ENCODE assay signal across 1 cellular context in the genomic region with DNA sequence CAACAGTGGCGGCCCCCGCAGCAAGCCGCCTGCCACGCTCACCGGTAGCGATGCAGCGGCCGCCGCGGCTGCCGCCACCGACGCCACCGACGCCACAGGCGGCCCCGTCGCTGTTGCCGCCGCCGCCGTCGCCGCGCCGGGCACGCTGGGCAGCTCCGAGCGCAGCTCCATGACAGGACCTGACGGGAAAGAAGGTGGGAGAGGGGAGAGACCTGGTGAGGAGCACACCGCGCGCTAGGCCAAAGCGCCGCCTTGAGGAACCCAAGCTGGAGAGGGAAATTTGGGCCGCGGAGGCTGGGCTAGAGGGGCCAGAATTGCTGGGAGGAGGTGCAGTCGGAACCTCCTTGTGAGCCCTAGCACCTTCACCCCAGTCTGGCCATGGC.
TF ChIP-seq lines count a peak whose summit lies in the region.

No MANE protein-coding gene starts in this region.

TF ChIP-seq in HepG2, 621 proteins besides CTCF, POLR2A, EP300 and RAD21:
- TF ChIP-seq, protein P1, sequence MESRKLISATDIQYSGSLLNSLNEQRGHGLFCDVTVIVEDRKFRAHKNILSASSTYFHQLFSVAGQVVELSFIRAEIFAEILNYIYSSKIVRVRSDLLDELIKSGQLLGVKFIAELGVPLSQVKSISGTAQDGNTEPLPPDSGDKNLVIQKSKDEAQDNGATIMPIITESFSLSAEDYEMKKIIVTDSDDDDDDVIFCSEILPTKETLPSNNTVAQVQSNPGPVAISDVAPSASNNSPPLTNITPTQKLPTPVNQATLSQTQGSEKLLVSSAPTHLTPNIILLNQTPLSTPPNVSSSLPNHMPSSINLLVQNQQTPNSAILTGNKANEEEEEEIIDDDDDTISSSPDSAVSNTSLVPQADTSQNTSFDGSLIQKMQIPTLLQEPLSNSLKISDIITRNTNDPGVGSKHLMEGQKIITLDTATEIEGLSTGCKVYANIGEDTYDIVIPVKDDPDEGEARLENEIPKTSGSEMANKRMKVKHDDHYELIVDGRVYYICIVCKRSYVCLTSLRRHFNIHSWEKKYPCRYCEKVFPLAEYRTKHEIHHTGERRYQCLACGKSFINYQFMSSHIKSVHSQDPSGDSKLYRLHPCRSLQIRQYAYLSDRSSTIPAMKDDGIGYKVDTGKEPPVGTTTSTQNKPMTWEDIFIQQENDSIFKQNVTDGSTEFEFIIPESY (CRISPR knock-in tag; IDR thresholded peaks at IDR 0.05): no peak
- TF ChIP-seq, protein P2, sequence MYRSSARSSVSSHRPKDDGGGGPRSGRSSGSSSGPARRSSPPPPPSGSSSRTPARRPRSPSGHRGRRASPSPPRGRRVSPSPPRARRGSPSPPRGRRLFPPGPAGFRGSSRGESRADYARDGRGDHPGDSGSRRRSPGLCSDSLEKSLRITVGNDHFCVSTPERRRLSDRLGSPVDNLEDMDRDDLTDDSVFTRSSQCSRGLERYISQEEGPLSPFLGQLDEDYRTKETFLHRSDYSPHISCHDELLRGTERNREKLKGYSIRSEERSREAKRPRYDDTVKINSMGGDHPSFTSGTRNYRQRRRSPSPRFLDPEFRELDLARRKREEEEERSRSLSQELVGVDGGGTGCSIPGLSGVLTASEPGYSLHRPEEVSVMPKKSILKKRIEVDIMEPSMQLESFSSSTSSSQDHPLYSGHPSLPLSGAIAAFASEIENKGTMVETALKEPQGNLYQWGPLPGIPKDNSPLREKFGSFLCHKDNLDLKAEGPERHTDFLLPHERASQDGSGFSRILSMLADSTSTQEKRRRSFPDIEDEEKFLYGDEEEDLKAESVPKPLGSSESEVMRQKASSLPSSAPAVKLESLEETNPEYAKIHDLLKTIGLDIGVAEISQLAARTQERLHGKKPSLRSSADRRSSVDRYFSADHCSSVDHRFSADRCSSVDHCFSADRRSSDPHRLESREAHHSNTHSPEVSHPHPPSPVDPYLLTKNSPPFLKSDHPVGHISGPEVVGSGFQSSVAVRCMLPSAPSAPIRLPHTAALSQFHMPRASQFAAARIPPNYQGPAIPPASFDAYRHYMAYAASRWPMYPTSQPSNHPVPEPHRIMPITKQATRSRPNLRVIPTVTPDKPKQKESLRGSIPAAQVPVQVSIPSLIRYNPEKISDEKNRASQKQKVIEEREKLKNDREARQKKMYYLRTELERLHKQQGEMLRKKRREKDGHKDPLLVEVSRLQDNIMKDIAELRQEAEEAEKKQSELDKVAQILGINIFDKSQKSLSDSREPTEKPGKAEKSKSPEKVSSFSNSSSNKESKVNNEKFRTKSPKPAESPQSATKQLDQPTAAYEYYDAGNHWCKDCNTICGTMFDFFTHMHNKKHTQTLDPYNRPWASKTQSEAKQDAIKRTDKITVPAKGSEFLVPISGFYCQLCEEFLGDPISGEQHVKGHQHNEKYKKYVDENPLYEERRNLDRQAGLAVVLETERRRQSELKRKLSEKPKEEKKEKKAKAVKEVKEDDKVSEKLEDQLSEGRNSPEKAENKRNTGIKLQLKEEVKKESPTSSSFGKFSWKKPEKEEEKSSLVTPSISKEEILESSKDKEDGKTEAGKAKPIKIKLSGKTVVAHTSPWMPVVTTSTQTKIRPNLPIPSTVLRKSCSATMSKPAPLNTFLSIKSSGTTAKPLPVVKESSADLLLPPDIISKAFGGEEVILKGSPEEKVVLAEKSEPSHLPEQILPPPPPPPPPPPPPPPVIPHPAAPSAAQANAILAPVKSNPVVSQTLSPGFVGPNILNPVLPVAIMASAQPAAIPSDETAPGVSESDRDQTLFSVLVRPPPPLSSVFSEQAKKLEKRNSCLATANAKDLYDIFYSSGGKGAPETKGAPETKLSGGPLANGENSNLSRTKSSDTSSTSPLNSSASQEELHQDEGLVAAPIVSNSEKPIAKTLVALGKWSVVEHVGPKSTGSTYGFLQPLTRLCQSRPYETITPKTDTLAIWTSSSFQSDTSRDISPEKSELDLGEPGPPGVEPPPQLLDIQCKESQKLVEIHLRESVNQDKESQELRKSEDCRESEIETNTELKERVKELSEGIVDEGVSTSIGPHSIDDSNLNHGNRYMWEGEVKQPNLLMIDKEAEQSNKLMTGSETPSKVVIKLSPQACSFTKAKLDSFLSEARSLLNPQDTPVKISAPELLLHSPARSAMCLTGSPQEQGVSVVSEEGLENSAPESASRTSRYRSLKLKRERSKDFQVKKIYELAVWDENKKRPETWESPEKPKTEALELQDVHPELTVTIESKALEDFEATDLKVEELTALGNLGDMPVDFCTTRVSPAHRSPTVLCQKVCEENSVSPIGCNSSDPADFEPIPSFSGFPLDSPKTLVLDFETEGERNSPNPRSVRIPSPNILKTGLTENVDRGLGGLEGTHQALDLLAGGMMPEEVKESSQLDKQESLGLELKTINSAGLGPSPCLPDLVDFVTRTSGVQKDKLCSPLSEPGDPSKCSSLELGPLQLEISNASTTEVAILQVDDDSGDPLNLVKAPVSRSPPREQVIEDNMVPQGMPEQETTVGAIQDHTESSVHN (CRISPR knock-in tag; IDR thresholded peaks at IDR 0.05): no peak
- no peak for TF ChIP-seq ZNF598 (CRISPR knock-in tag; IDR thresholded peaks at IDR 0.05; ENCODE audit: borderline replicate concordance)
- no peak for TF ChIP-seq MAFK (conservative IDR thresholded peaks at IDR 0.05 in 1 of 2, IDR thresholded peaks at IDR 0.05 in 1 of 2; ENCODE audit: low read length in 2 of 2)
- TF ChIP-seq, protein P3, sequence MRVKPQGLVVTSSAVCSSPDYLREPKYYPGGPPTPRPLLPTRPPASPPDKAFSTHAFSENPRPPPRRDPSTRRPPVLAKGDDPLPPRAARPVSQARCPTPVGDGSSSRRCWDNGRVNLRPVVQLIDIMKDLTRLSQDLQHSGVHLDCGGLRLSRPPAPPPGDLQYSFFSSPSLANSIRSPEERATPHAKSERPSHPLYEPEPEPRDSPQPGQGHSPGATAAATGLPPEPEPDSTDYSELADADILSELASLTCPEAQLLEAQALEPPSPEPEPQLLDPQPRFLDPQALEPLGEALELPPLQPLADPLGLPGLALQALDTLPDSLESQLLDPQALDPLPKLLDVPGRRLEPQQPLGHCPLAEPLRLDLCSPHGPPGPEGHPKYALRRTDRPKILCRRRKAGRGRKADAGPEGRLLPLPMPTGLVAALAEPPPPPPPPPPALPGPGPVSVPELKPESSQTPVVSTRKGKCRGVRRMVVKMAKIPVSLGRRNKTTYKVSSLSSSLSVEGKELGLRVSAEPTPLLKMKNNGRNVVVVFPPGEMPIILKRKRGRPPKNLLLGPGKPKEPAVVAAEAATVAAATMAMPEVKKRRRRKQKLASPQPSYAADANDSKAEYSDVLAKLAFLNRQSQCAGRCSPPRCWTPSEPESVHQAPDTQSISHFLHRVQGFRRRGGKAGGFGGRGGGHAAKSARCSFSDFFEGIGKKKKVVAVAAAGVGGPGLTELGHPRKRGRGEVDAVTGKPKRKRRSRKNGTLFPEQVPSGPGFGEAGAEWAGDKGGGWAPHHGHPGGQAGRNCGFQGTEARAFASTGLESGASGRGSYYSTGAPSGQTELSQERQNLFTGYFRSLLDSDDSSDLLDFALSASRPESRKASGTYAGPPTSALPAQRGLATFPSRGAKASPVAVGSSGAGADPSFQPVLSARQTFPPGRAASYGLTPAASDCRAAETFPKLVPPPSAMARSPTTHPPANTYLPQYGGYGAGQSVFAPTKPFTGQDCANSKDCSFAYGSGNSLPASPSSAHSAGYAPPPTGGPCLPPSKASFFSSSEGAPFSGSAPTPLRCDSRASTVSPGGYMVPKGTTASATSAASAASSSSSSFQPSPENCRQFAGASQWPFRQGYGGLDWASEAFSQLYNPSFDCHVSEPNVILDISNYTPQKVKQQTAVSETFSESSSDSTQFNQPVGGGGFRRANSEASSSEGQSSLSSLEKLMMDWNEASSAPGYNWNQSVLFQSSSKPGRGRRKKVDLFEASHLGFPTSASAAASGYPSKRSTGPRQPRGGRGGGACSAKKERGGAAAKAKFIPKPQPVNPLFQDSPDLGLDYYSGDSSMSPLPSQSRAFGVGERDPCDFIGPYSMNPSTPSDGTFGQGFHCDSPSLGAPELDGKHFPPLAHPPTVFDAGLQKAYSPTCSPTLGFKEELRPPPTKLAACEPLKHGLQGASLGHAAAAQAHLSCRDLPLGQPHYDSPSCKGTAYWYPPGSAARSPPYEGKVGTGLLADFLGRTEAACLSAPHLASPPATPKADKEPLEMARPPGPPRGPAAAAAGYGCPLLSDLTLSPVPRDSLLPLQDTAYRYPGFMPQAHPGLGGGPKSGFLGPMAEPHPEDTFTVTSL (CRISPR knock-in tag; IDR thresholded peaks at IDR 0.05; ENCODE audit: borderline replicate concordance): no peak
- TF ChIP-seq ZNF7 (CRISPR knock-in tag; IDR thresholded peaks at IDR 0.05): no peak
- no peak for TF ChIP-seq ZNF556 (CRISPR knock-in tag; IDR thresholded peaks at IDR 0.05; ENCODE audit: borderline replicate concordance)
